Comparison of ENCODE assay signal across 9 cellular contexts in the genomic region with DNA sequence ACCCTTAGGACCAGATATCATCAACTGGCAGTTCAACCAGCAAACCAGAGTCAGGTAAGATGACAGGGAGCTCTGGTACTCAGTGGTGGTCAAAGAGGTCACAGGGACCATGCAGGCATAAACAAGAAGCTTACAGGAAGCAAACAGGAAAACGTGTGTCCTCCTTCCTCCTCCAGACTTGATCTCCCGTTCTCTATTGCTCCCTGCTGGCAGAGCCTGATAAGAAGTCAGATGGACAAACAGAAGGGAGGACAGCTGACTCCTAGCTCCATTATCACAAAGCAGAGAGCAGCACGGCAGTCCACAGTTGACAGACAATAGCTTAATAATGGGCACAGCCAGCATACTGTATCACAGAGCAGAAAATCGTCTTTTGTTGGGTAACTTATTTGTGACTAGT.
DNase-seq lines count a peak whose midpoint lies in the region; ATAC-seq, FAIRE-seq and TF ChIP-seq lines count a peak whose summit lies in the region.
"Had no signal": no experiment of that assay in that cellular context is flagged by ENCODE, and none has a peak within 500 bp of the region (broad histone marks: within the 10 kb centered on the region; RNA-seq: fewer than 3 reads in every experiment).

No MANE protein-coding gene starts in this region.

- H3K9me3 ChIP-seq in A549: no peaks in the 10 kb centered on the region

- no peak for TF ChIP-seq POLR2A in A549 (IDR thresholded peaks at IDR 0.05; ENCODE audit: low read length)

- H3K4me2 ChIP-seq in A549: no peak overlapping the region

- WGBS in A549 (ENCODE audit: missing lambda C conversion rate): 14% methylated on average over 4 of the region's 4 CpGs

- peak; percentile 64 to 79 for TF ChIP-seq RAD21 in A549 (conservative IDR thresholded peaks at IDR 0.05 in 1 of 2, IDR thresholded peaks at IDR 0.05 in 1 of 2)

- TF ChIP-seq CTCF in A549 (IDR thresholded peaks at IDR 0.05) (peak; percentile 39; the same call in 2 of the 3 replicates), WI38 (IDR thresholded peaks at IDR 0.05; ENCODE audit: low read depth, low read length) (peak; percentile 27; the same call in 1 of the 2 replicates)

- peaks cover 6% of the 10 kb centered on the region; the same call in 1 of the 3 replicates for H3K4me1 ChIP-seq in A549

- DNase-seq in A549 (ENCODE audit: low read depth in 1 of 2, low spot score in 1 of 2) (peak; percentile 13 to 61), HPDE6-E6E7 (ENCODE audit: extremely low spot score) (peak; percentile 15), islet precursor cell (peak; percentile 53), middle frontal gyrus (ENCODE audit: extremely low spot score, low spot score) (no peak), kidney glomerular epithelial cell (lab: John Stamatoyannopoulos, UW) (no peak), NOMO-1 (lab: John Stamatoyannopoulos, UW; ENCODE audit: unreplicated experiment in 2 of 2) (no peak)
- DNase-seq: activated CD4-positive, alpha-beta T cell treated with anti-CD3 and anti-CD28 coated beads, Interleukin-2, amount 50 U/mL, for 4 hours had no signal

- H3K4me3 ChIP-seq in A549: no peak overlapping the region
- no peak overlapping the region for H3K4me3 ChIP-seq in WI38 (ENCODE audit: low read depth, low read length)

- POLR2A ChIA-PET in A549 (lab: Yijun Ruan, JAX): no interaction called here

- no peak for FAIRE-seq in A549 (lab: Jason Lieb, UNC)

- ATAC-seq in A549: peak; percentile 78 to 84; a peak in 5 of 6 replicates
- no peak for ATAC-seq in HG02885 (IDR thresholded peaks at IDR 0.05; ENCODE audit: poor library complexity, unreplicated experiment)

- no peak overlapping the region for H3K27ac ChIP-seq in A549

- CTCF ChIA-PET in A549 (lab: Yijun Ruan, JAX): interaction anchor here (0.6 to 1.8 kb wide), 12 partner anchors 8 to 383 kb away, joined by 3 to 14 read pairs (median 3); no protein-coding TSS in a partner anchor

- no peak for TF ChIP-seq EP300 in A549 (IDR thresholded peaks at IDR 0.05)

TF ChIP-seq in A549, 52 proteins besides CTCF, POLR2A, EP300 and RAD21:
- TF ChIP-seq, protein P1, sequence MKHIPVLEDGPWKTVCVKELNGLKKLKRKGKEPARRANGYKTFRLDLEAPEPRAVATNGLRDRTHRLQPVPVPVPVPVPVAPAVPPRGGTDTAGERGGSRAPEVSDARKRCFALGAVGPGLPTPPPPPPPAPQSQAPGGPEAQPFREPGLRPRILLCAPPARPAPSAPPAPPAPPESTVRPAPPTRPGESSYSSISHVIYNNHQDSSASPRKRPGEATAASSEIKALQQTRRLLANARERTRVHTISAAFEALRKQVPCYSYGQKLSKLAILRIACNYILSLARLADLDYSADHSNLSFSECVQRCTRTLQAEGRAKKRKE (CRISPR knock-in tag; IDR thresholded peaks at IDR 0.05; ENCODE audit: low read depth): no peak
- TF ChIP-seq, protein P2, sequence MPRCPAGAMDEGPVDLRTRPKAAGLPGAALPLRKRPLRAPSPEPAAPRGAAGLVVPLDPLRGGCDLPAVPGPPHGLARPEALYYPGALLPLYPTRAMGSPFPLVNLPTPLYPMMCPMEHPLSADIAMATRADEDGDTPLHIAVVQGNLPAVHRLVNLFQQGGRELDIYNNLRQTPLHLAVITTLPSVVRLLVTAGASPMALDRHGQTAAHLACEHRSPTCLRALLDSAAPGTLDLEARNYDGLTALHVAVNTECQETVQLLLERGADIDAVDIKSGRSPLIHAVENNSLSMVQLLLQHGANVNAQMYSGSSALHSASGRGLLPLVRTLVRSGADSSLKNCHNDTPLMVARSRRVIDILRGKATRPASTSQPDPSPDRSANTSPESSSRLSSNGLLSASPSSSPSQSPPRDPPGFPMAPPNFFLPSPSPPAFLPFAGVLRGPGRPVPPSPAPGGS (IDR thresholded peaks at IDR 0.05): no peak
- peak; percentile 74 for TF ChIP-seq SMC3 (IDR thresholded peaks at IDR 0.05)
- TF ChIP-seq BHLHE40 (IDR thresholded peaks at IDR 0.05; ENCODE audit: low read depth, low read length): no peak
- no peak for TF ChIP-seq ESRRA (IDR thresholded peaks at IDR 0.05; ENCODE audit: borderline replicate concordance, low read length)

Comparison
In these comparisons a context has a peak if more than half of its experiments do, and no peak if none do; other contexts are left out.
1. DNase-seq: peak in A549 (2 of 2), HPDE6-E6E7 (single experiment) and islet precursor cell (single experiment); none in middle frontal gyrus (single experiment), kidney glomerular epithelial cell (single experiment) and NOMO-1 (0 of 2).